Comparison of ENCODE assay signal across 9 cellular contexts in genomic region chr19:5309438-5310204, GRCh38. TPM values are rescaled to one million over a fixed set of nuclear protein-coding genes. Genes with fewer than 3 reads are reported as not detected.
DNase-seq lines count a peak whose midpoint lies in the region; ATAC-seq and TF ChIP-seq lines count a peak whose summit lies in the region.
"Had no signal": no experiment of that assay in that cellular context is flagged by ENCODE, and none has a peak within 500 bp of the region (broad histone marks: within the 10 kb centered on the region; RNA-seq: fewer than 3 reads in every experiment).

No MANE protein-coding gene starts in this region.

- no peak overlapping the region for H3K9ac ChIP-seq in GM23248
- H3K9ac ChIP-seq: BLaER1 treated with 17β-estradiol and CSF1 and Interleukin-3, amounts not matched to agents 10 nM and 100 nM had no signal

- H3K9me3 ChIP-seq in GM23248 (ENCODE audit: low read depth) = no peaks in the 10 kb centered on the region
- H3K9me3 ChIP-seq: BLaER1 treated with 17β-estradiol and CSF1 and Interleukin-3, amounts not matched to agents 10 nM and 100 nM had no signal

- ATAC-seq in foreskin keratinocyte = peak; percentile 48

- no peaks in the 10 kb centered on the region for H3K36me3 ChIP-seq in GM23248 (ENCODE audit: low read depth)
- H3K36me3 ChIP-seq: BLaER1 treated with 17β-estradiol and CSF1 and Interleukin-3, amounts not matched to agents 10 nM and 100 nM had no signal

- H3K27me3 ChIP-seq in GM23248 (replicated peaks; ENCODE audit: insufficient read depth) (no peaks in the 10 kb centered on the region), foreskin keratinocyte (no peaks in the 10 kb centered on the region)
- H3K27me3 ChIP-seq: BLaER1 treated with 17β-estradiol and CSF1 and Interleukin-3, amounts not matched to agents 10 nM and 100 nM had no signal

- H3K4me1 ChIP-seq in GM23248 (ENCODE audit: insufficient read depth) (no peaks in the 10 kb centered on the region; the same call in 1 of the 2 replicates), foreskin keratinocyte (no peaks in the 10 kb centered on the region)

- H3K27ac ChIP-seq in GM23248 = no peak overlapping the region
- H3K27ac ChIP-seq in VCaP = peak overlapping the region; percentile 80
- H3K27ac ChIP-seq in foreskin keratinocyte = no peak overlapping the region
- H3K27ac ChIP-seq: BLaER1 treated with 17β-estradiol and CSF1 and Interleukin-3, amounts not matched to agents 10 nM and 100 nM had no signal

- in situ Hi-C loops in GM23248 (cut with MboI) = no loop called here

- WGBS in GM23248 (ENCODE audit: low coverage in 1 of 2, low lambda C conversion rate in 2 of 2, missing lambda C conversion rate in 2 of 2), 2 experiments = 64% methylated on average over 17 of the region's 17 CpGs

- no peak overlapping the region for H3K4me3 ChIP-seq in GM23248
- no peak overlapping the region for H3K4me3 ChIP-seq in retinal pigment epithelial cell (ENCODE audit: low read length)
- H3K4me3 ChIP-seq: BLaER1 treated with 17β-estradiol and CSF1 and Interleukin-3, amounts not matched to agents 10 nM and 100 nM had no signal

- H3K79me2 ChIP-seq in GM23248 (ENCODE audit: insufficient read depth) = no peaks in the 10 kb centered on the region

- DNase-seq in GM23248 (peak; percentile 52), foreskin keratinocyte (no peak), retinal pigment epithelial cell (ENCODE audit: low read depth) (no peak), NCI-H187 treated with DMSO at 0.1 percent for 48 hours (lab: John Stamatoyannopoulos, UW) (no peak), pons (ENCODE audit: low spot score) (no peak), NCI-H226 (no peak)
- DNase-seq in activated effector memory CD4-positive, alpha-beta T cell treated with anti-CD3 and anti-CD28 coated beads, Interleukin-2, amount 50 U/mL, for 16 hours = no peak

- H3F3A ChIP-seq in GM23248 (ENCODE audit: insufficient read depth) = no peaks in the 10 kb centered on the region

- no peak overlapping the region for H3K4me2 ChIP-seq in GM23248 (ENCODE audit: unreplicated experiment)
- H3K4me2 ChIP-seq: BLaER1 treated with 17β-estradiol and CSF1 and Interleukin-3, amounts not matched to agents 10 nM and 100 nM had no signal

- H4K20me1 ChIP-seq in GM23248 (ENCODE audit: insufficient read depth) = no peaks in the 10 kb centered on the region

- no peaks in the 10 kb centered on the region for H3K9me2 ChIP-seq in GM23248 (ENCODE audit: insufficient read depth)

- no peak overlapping the region for H2AFZ ChIP-seq in GM23248

- TF ChIP-seq CTCF in VCaP (conservative IDR thresholded peaks at IDR 0.05) = no peak
- no peak for TF ChIP-seq CTCF in foreskin keratinocyte (conservative IDR thresholded peaks at IDR 0.05)
- TF ChIP-seq CTCF in retinal pigment epithelial cell (conservative IDR thresholded peaks at IDR 0.05; ENCODE audit: low read depth, low read length) = peak; percentile 6

RNA-seq across cellular contexts. Expression of gene PTPRS, which starts 31.0 kb away (rescaled TPM):
- total RNA-seq in GM23248 (2014; rRNA removed; shearing (Covaris generic)) = 196 and 215 TPM in 2 replicates
- polyA plus RNA-seq in GM23248 (2016; fragmentation: Nextera tagmentation; extraction: Ambion mirVana) (20.2 and 21.7 TPM in 2 replicates), foreskin keratinocyte (3.2 and 4.6 TPM in 2 replicates)
- total RNA-seq in foreskin keratinocyte = 12.4 and 19.5 TPM in 2 replicates
